8 cellular contexts compared by ENCODE assay signal in genomic region chr7:24812313-24812945, GRCh38. TPM values are rescaled to one million over a fixed set of nuclear protein-coding genes. Genes with fewer than 3 reads are reported as not detected.
DNase-seq lines count a peak whose midpoint lies in the region; ATAC-seq and TF ChIP-seq lines count a peak whose summit lies in the region.

No MANE protein-coding gene starts in this region.

- H3K27me3 ChIP-seq in PC-9 (ENCODE audit: insufficient read depth, low read depth): no peaks in the 10 kb centered on the region
- no peaks in the 10 kb centered on the region for H3K27me3 ChIP-seq in prostate gland (replicated peaks; ENCODE audit: insufficient read depth)

- CTCF ChIA-PET in PC-9 (lab: Charles Lee): interaction anchor here (0.5 to 3.2 kb wide), 22 partner anchors 8 to 558 kb away, joined by 3 to 55 read pairs (median 6); no protein-coding TSS in a partner anchor

- H3K9me3 ChIP-seq in PC-9 (ENCODE audit: insufficient read depth, low read depth) (no peaks in the 10 kb centered on the region), prostate gland (no peaks in the 10 kb centered on the region)

- no peaks in the 10 kb centered on the region for H4K20me1 ChIP-seq in PC-9 (ENCODE audit: insufficient read depth)

- intact Hi-C loops in PC-9 (cut with micrococcal nuclease; ENCODE audit: unreplicated experiment): loop anchor here (1.0 to 5.0 kb wide), 3 partner anchors 235 to 281 kb away; no protein-coding TSS in a partner anchor
- intact Hi-C loops in Right ventricle myocardium superior (cut with DNase I): loop anchor here (5.0 kb wide), 1 partner anchor 280 kb away; no protein-coding TSS in a partner anchor
- intact Hi-C loops in prostate gland (cut with DNase I): no loop called here

- BruUV-seq in PC-9 (replicated peaks; lab: Mats Ljungman, UMichigan): no TSS peak

- H3K4me1 ChIP-seq in PC-9 (replicated peaks; ENCODE audit: insufficient read depth) (no peaks in the 10 kb centered on the region), prostate gland (replicated peaks) (no peaks in the 10 kb centered on the region)

- no peak overlapping the region for H2AFZ ChIP-seq in PC-9

- no peak for TF ChIP-seq POLR2A in prostate gland (IDR thresholded peaks at IDR 0.05)

- 68% methylated on average over 4 of the region's 4 CpGs for WGBS in prostate gland

- no peak overlapping the region for H3K4me2 ChIP-seq in PC-9

- H3K4me3 ChIP-seq in HFF-Myc (replicated peaks; ENCODE audit: low read depth, low read length) (no peak overlapping the region), PC-9 (no peak overlapping the region), prostate gland (no peak overlapping the region)

- H3K27ac ChIP-seq in PC-9: no peak overlapping the region
- no peak overlapping the region for H3K27ac ChIP-seq in prostate gland

- H3F3A ChIP-seq in PC-9 (ENCODE audit: insufficient read depth, low read depth): no peaks in the 10 kb centered on the region; the same call in 1 of the 2 replicates

- TF ChIP-seq CTCF in HFF-Myc (IDR thresholded peaks at IDR 0.05; ENCODE audit: low read depth, low read length, missing control alignments) (peak; percentile 88), PC-9 (conservative IDR thresholded peaks at IDR 0.05) (peak; percentile 99), prostate gland (IDR thresholded peaks at IDR 0.05) (peak; percentile 74 to 86 (median 78))

- DNase-seq in DMS53 treated with DMSO at 0.1 percent for 48 hours (lab: John Stamatoyannopoulos, UW; ENCODE audit: unreplicated experiment) (peak; percentile 66), HFF-Myc (ENCODE audit: extremely low read depth, low read depth) (no peak), PC-9 (peak in 1 of 2 experiments; percentile 61), Right ventricle myocardium superior (peak; percentile 56), prostate gland (ENCODE audit: low spot score) (no peak), NCI-H446 treated with DMSO at 0.1 percent for 48 hours (lab: John Stamatoyannopoulos, UW) (no peak)
- DNase-seq in activated naive CD4-positive, alpha-beta T cell treated with Interleukin-2 at 50 U/mL for 16 hours: peak; percentile 42

- no peaks in the 10 kb centered on the region for H3K9me2 ChIP-seq in PC-9 (ENCODE audit: insufficient read depth)

- POLR2A ChIA-PET in PC-9 (lab: Charles Lee; ENCODE audit: unreplicated experiment): interaction anchor here (0.5 kb wide), 1 partner anchor 199 kb away, joined by 4 read pairs; no protein-coding TSS in a partner anchor

- H3K79me2 ChIP-seq in PC-9 (ENCODE audit: low read depth): no peaks in the 10 kb centered on the region

- H3K36me3 ChIP-seq in PC-9 (ENCODE audit: low read depth): no peaks in the 10 kb centered on the region
- H3K36me3 ChIP-seq in prostate gland: no peaks in the 10 kb centered on the region

- ATAC-seq in Right ventricle myocardium superior (ENCODE audit: poor library complexity) (peak; percentile 85), HG03025 (IDR thresholded peaks at IDR 0.05; ENCODE audit: low FRiP score, unreplicated experiment) (no peak)

RNA-seq across cellular contexts. Expression of gene GSDME, which starts 55.2 kb away (rescaled TPM):
- total RNA-seq in PC-9 (2021): 11.5 and 15.1 TPM in 2 replicates
- 3.5 TPM for total RNA-seq in Right ventricle myocardium superior
- 10 to 100 TPM in 1 of 2 donors, 1 to 10 TPM in 1; 4.2 to 39.3 TPM for total RNA-seq in prostate gland

Comparison
In these comparisons a context has a peak if more than half of its experiments do, and no peak if none do; other contexts are left out.
1. DNase-seq: peak in DMS53 treated with DMSO at 0.1 percent for 48 hours (single experiment), activated naive CD4-positive, alpha-beta T cell treated with Interleukin-2 at 50 U/mL for 16 hours (single experiment) and Right ventricle myocardium superior (single experiment); none in HFF-Myc (single experiment), prostate gland (single experiment) and NCI-H446 treated with DMSO at 0.1 percent for 48 hours (single experiment).
2. Peak in every context shown above with its lines, with median percentiles within 50 percentile points of each other: CTCF ChIP-seq.